In the genomic region with DNA sequence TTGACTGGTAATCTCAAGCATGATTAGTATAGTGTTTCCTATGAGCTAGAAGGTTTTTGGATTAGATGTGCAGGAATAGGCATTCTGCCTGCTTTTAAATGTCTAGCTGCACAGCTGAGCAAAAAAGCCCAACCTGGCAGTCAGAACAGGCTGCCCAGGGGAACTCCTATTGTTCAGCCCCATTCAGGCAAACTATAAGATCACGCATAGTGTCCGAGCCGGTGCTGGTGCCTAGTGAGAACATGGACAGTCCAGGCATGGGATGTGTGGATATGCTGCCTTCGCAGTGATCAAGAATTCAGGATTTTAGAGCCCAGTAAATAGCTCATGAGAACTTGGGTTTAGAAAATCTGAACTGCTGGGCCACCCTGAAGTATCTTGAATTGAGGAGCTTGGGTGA, we compare ENCODE assay signal across 39 cellular contexts.
"Had no signal": no experiment of that assay in that cellular context is flagged by ENCODE, and none has a peak within 500 bp of the region (broad histone marks: within the 10 kb centered on the region; RNA-seq: fewer than 3 reads in every experiment).

No MANE protein-coding gene starts in this region.

- H3K27ac ChIP-seq: adrenal gland, ascending aorta, body of pancreas, brain microvascular endothelial cell, breast epithelium, cardiac muscle cell had no signal

- H3K36me3 Mint-ChIP-seq: brain had no signal

- ATAC-seq: activated naive CD4-positive, alpha-beta T cell treated with anti-CD3 and anti-CD28 coated beads, Interleukin-2, amount 50 U/mL, for 72 hours; activated naive CD8-positive, alpha-beta T cell treated with anti-CD3 and anti-CD28 coated beads, Interleukin-2, amount 50 U/mL, for 24 hours; activated T-cell treated with anti-CD3 and anti-CD28 coated beads, Interleukin-2, amount 50 U/mL, for 4 hours; activated T-cell treated with anti-CD3 and anti-CD28 coated beads, Interleukin-2, amount 50 U/mL, for 72 hours; activated T-helper 17 cell treated with anti-CD3 and anti-CD28 coated beads, Interleukin-2, amount 50 U/mL, for 72 hours; body of pancreas had no signal

- FAIRE-seq: astrocyte, bronchial epithelial cell had no signal

- H3K27ac Mint-ChIP-seq: activated naive CD4-positive, alpha-beta T cell treated with anti-CD3 and anti-CD28 coated beads for 36 hours; activated naive CD4-positive, alpha-beta T cell treated with anti-CD3 and anti-CD28 coated beads, Interleukin-2, amount 10 ng/mL, durations not matched to agents 7 days and 5 days; activated naive CD4-positive, alpha-beta T cell treated with anti-CD3 and anti-CD28 coated beads, Interleukin-2, amount 50 U/mL, for 24 hours; activated naive CD4-positive, alpha-beta T cell treated with anti-CD3 and anti-CD28 coated beads, Interleukin-2, amount 50 U/mL, for 72 hours; activated naive CD8-positive, alpha-beta T cell; activated naive CD8-positive, alpha-beta T cell treated with anti-CD3 and anti-CD28 coated beads for 36 hours; activated naive CD8-positive, alpha-beta T cell treated with anti-CD3 and anti-CD28 coated beads, Interleukin-2, amount 10 ng/mL, durations not matched to agents 7 days and 5 days; activated naive CD8-positive, alpha-beta T cell treated with anti-CD3 and anti-CD28 coated beads, Interleukin-2, amount 50 U/mL, for 24 hours; activated T-cell treated with anti-CD3 and anti-CD28 coated beads, Interleukin-2, amount 50 U/mL, for 24 hours; activated T-cell treated with anti-CD3 and anti-CD28 coated beads, Interleukin-2, amount 50 U/mL, for 72 hours; activated T-helper 1 cell treated with anti-CD3 and anti-CD28 coated beads, Interleukin-12 subunit alpha, Interleukin-12 subunit beta, Interleukin-2, Interleukin-4 antibody, amounts not matched to agents 30 ng/mL and 10 ng/mL and 1 ng/mL, durations not matched to agents 14 hours and 24 hours and 36 hours; activated T-helper 17 cell treated with anti-CD3 and anti-CD28 coated beads, Interleukin-2, amount 50 U/mL, for 72 hours; activated T-helper 2 cell treated with anti-CD3 and anti-CD28 coated beads, Interferon-gamma antibody, Interleukin-2, Interleukin-4, amounts not matched to agents 10 μg/mL and 5 μg/mL and 100 μg/mL, durations not matched to agents 14 hours and 24 hours and 36 hours; brain had no signal

- H3K27me3 Mint-ChIP-seq: activated naive CD4-positive, alpha-beta T cell treated with anti-CD3 and anti-CD28 coated beads, Interleukin-2, amount 10 ng/mL, durations not matched to agents 7 days and 5 days; activated naive CD4-positive, alpha-beta T cell treated with anti-CD3 and anti-CD28 coated beads, Interleukin-2, amount 50 U/mL, for 24 hours; activated naive CD8-positive, alpha-beta T cell; activated naive CD8-positive, alpha-beta T cell treated with anti-CD3 and anti-CD28 coated beads for 36 hours; activated naive CD8-positive, alpha-beta T cell treated with anti-CD3 and anti-CD28 coated beads, Interleukin-2, amount 10 ng/mL, durations not matched to agents 7 days and 5 days; activated naive CD8-positive, alpha-beta T cell treated with anti-CD3 and anti-CD28 coated beads, Interleukin-2, amount 50 U/mL, for 24 hours; activated T-cell treated with anti-CD3 and anti-CD28 coated beads, Interleukin-2, amount 50 U/mL, for 24 hours; activated T-helper 17 cell treated with anti-CD3 and anti-CD28 coated beads, Interleukin-2, amount 50 U/mL, for 72 hours; brain; central memory CD8-positive, alpha-beta T cell had no signal

- H3K4me3 Mint-ChIP-seq: activated naive CD4-positive, alpha-beta T cell treated with anti-CD3 and anti-CD28 coated beads for 36 hours; activated naive CD4-positive, alpha-beta T cell treated with anti-CD3 and anti-CD28 coated beads, Interleukin-2, amount 10 ng/mL, durations not matched to agents 7 days and 5 days; activated naive CD4-positive, alpha-beta T cell treated with anti-CD3 and anti-CD28 coated beads, Interleukin-2, amount 50 U/mL, for 24 hours; activated naive CD8-positive, alpha-beta T cell; activated naive CD8-positive, alpha-beta T cell treated with anti-CD3 and anti-CD28 coated beads for 36 hours; activated naive CD8-positive, alpha-beta T cell treated with anti-CD3 and anti-CD28 coated beads, Interleukin-2, amount 10 ng/mL, durations not matched to agents 7 days and 5 days; activated naive CD8-positive, alpha-beta T cell treated with anti-CD3 and anti-CD28 coated beads, Interleukin-2, amount 50 U/mL, for 24 hours; activated T-cell treated with anti-CD3 and anti-CD28 coated beads, Interleukin-2, amount 50 U/mL, for 24 hours; activated T-cell treated with anti-CD3 and anti-CD28 coated beads, Interleukin-2, amount 50 U/mL, for 4 hours; activated T-cell treated with anti-CD3 and anti-CD28 coated beads, Interleukin-2, amount 50 U/mL, for 72 hours; activated T-helper 1 cell treated with anti-CD3 and anti-CD28 coated beads, Interleukin-12 subunit alpha, Interleukin-12 subunit beta, Interleukin-2, Interleukin-4 antibody, amounts not matched to agents 30 ng/mL and 10 ng/mL and 1 ng/mL, durations not matched to agents 14 hours and 24 hours and 36 hours; activated T-helper 17 cell treated with anti-CD3 and anti-CD28 coated beads, Interleukin-2, amount 50 U/mL, for 72 hours; brain; central memory CD8-positive, alpha-beta T cell had no signal

- H3K9me3 Mint-ChIP-seq: activated naive CD4-positive, alpha-beta T cell treated with anti-CD3 and anti-CD28 coated beads for 36 hours; activated naive CD4-positive, alpha-beta T cell treated with anti-CD3 and anti-CD28 coated beads, Interleukin-2, amount 10 ng/mL, durations not matched to agents 7 days and 5 days; activated naive CD4-positive, alpha-beta T cell treated with anti-CD3 and anti-CD28 coated beads, Interleukin-2, amount 50 U/mL, for 24 hours; activated naive CD4-positive, alpha-beta T cell treated with anti-CD3 and anti-CD28 coated beads, Interleukin-2, amount 50 U/mL, for 72 hours; activated naive CD8-positive, alpha-beta T cell treated with anti-CD3 and anti-CD28 coated beads, Interleukin-2, amount 10 ng/mL, durations not matched to agents 7 days and 5 days; activated naive CD8-positive, alpha-beta T cell treated with anti-CD3 and anti-CD28 coated beads, Interleukin-2, amount 50 U/mL, for 24 hours; activated T-cell treated with anti-CD3 and anti-CD28 coated beads, Interleukin-2, amount 50 U/mL, for 24 hours; activated T-cell treated with anti-CD3 and anti-CD28 coated beads, Interleukin-2, amount 50 U/mL, for 72 hours; activated T-helper 1 cell treated with anti-CD3 and anti-CD28 coated beads, Interleukin-12 subunit alpha, Interleukin-12 subunit beta, Interleukin-2, Interleukin-4 antibody, amounts not matched to agents 30 ng/mL and 10 ng/mL and 1 ng/mL, durations not matched to agents 14 hours and 24 hours and 36 hours; activated T-helper 2 cell treated with anti-CD3 and anti-CD28 coated beads, Interferon-gamma antibody, Interleukin-2, Interleukin-4, amounts not matched to agents 10 μg/mL and 5 μg/mL and 100 μg/mL, durations not matched to agents 14 hours and 24 hours and 36 hours; brain; central memory CD8-positive, alpha-beta T cell had no signal

- H3K4me1 ChIP-seq: ascending aorta, breast epithelium had no signal

- DNase-seq: activated effector memory CD4-positive, alpha-beta T cell treated with anti-CD3 and anti-CD28 coated beads, Interleukin-2, amount 50 U/mL, for 16 hours; activated effector memory CD4-positive, alpha-beta T cell treated with Interleukin-2 at 50 U/mL for 16 hours; activated gamma-delta T cell; activated gamma-delta T cell treated with Interleukin-2 at 50 U/mL for 16 hours; activated naive CD4-positive, alpha-beta T cell; activated naive CD4-positive, alpha-beta T cell treated with anti-CD3 and anti-CD28 coated beads for 36 hours; activated naive CD4-positive, alpha-beta T cell treated with anti-CD3 and anti-CD28 coated beads, Interleukin-2, amount 10 ng/mL, durations not matched to agents 7 days and 5 days; activated naive CD4-positive, alpha-beta T cell treated with anti-CD3 and anti-CD28 coated beads, Interleukin-2, amount 50 U/mL, for 16 hours; activated naive CD4-positive, alpha-beta T cell treated with Interleukin-2 at 50 U/mL for 16 hours; activated naive CD8-positive, alpha-beta T cell treated with anti-CD3 and anti-CD28 coated beads for 36 hours; activated naive CD8-positive, alpha-beta T cell treated with anti-CD3 and anti-CD28 coated beads, Interleukin-2, amount 10 ng/mL, durations not matched to agents 7 days and 5 days; activated naive CD8-positive, alpha-beta T cell treated with anti-CD3 and anti-CD28 coated beads, Interleukin-2, amount 50 U/mL, for 24 hours; activated T-cell treated with anti-CD3 and anti-CD28 coated beads, Interleukin-2, amount 50 U/mL, for 1 hour; activated T-cell treated with anti-CD3 and anti-CD28 coated beads, Interleukin-2, amount 50 U/mL, for 24 hours; activated T-cell treated with anti-CD3 and anti-CD28 coated beads, Interleukin-2, amount 50 U/mL, for 4 hours; activated T-cell treated with anti-CD3 and anti-CD28 coated beads, Interleukin-2, amount 50 U/mL, for 48 hours; activated T-cell treated with anti-CD3 and anti-CD28 coated beads, Interleukin-2, amount 50 U/mL, for 72 hours; adrenal gland; amniotic stem cell; amygdala; aorta; body of pancreas; brain microvascular endothelial cell; caudate nucleus; central memory CD4-positive, alpha-beta T cell; cerebellar nuclear complex had no signal

- H3K4me3 ChIP-seq: adrenal gland, ascending aorta, body of pancreas, breast epithelium, cardiac muscle cell had no signal

- H3K27me3 ChIP-seq: adrenal gland, ascending aorta, body of pancreas, brain microvascular endothelial cell, breast epithelium, cardiac muscle cell had no signal

- H3K4me1 Mint-ChIP-seq: activated naive CD4-positive, alpha-beta T cell treated with anti-CD3 and anti-CD28 coated beads, Interleukin-2, amount 10 ng/mL, durations not matched to agents 7 days and 5 days; activated naive CD8-positive, alpha-beta T cell treated with anti-CD3 and anti-CD28 coated beads for 36 hours; brain had no signal

- H3K9me3 ChIP-seq: adrenal gland, ascending aorta, body of pancreas, breast epithelium had no signal

- H3K36me3 ChIP-seq: adrenal gland, ascending aorta, brain microvascular endothelial cell, breast epithelium, cardiac muscle cell had no signal
